12 cellular contexts compared by ENCODE assay signal in the genomic region with DNA sequence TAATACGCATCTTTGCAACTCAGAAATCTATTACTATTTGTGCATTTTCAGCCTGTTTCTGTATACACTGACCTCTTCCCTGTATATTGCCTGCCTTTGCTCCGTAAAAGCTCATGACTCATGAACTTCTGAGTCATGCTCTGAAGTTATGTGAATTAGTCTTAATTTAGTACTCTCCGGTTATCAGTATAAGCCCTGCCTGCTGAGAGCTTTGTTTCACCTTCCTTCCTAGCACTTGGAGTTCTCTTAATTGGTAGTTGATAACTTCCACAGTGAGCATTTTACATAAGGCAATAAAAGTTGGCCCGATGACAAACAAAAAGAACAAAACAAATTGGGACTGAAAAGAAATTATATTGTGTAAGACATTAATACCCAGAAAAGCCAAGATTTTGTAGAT.
DNase-seq lines count a peak whose midpoint lies in the region; ATAC-seq and TF ChIP-seq lines count a peak whose summit lies in the region.
"Had no signal": no experiment of that assay in that cellular context is flagged by ENCODE, and none has a peak within 500 bp of the region (broad histone marks: within the 10 kb centered on the region; RNA-seq: fewer than 3 reads in every experiment).

No MANE protein-coding gene starts in this region.

- intact Hi-C loops in activated naive CD4-positive, alpha-beta T cell treated with anti-CD3 and anti-CD28 coated beads for 36 hours (cut with micrococcal nuclease): no loop called here

- H3K4me1 Mint-ChIP-seq in activated naive CD4-positive, alpha-beta T cell treated with anti-CD3 and anti-CD28 coated beads for 36 hours (ENCODE audit: low read depth): no peaks in the 10 kb centered on the region
- H3K4me1 Mint-ChIP-seq: naive thymus-derived CD8-positive, alpha-beta T cell had no signal

- H3K27ac Mint-ChIP-seq in activated naive CD4-positive, alpha-beta T cell treated with anti-CD3 and anti-CD28 coated beads for 36 hours: no peak overlapping the region
- H3K27ac Mint-ChIP-seq: naive thymus-derived CD8-positive, alpha-beta T cell had no signal

- DNase-seq in HFF-Myc (ENCODE audit: extremely low read depth, low read depth) (peak; percentile 63), foreskin keratinocyte (peak; percentile 35 to 66), stromal cell of bone marrow (ENCODE audit: low read depth) (peak; percentile 75)
- DNase-seq in activated naive CD4-positive, alpha-beta T cell treated with anti-CD3 and anti-CD28 coated beads for 36 hours: no peak
- no peak for DNase-seq in activated CD8-positive, alpha-beta memory T cell treated with anti-CD3 and anti-CD28 coated beads, Interleukin-2, amount 50 U/mL, for 4 hours
- DNase-seq in activated CD4-positive, alpha-beta T cell treated with anti-CD3 and anti-CD28 coated beads, Interleukin-2, amount 50 U/mL, for 1 hour: no peak
- DNase-seq: activated CD4-positive, CD25-positive, alpha-beta regulatory T cell; dorsolateral prefrontal cortex; naive thymus-derived CD8-positive, alpha-beta T cell; NCI-H1436 treated with DMSO at 0.1 percent for 48 hours had no signal

- H3K27me3 Mint-ChIP-seq in activated naive CD4-positive, alpha-beta T cell treated with anti-CD3 and anti-CD28 coated beads for 36 hours (ENCODE audit: low read depth): no peaks in the 10 kb centered on the region
- H3K27me3 Mint-ChIP-seq: naive thymus-derived CD8-positive, alpha-beta T cell had no signal

- ATAC-seq in SK-N-SH treated with all-trans-retinoic acid at 6 μM for 48 hours: peak; percentile 83
- ATAC-seq in foreskin keratinocyte: peak; percentile 99
- no peak for ATAC-seq in HG02588 (IDR thresholded peaks at IDR 0.05; ENCODE audit: unreplicated experiment)
- ATAC-seq: naive thymus-derived CD8-positive, alpha-beta T cell had no signal

- CTCF ChIA-PET in activated naive CD4-positive, alpha-beta T cell treated with anti-CD3 and anti-CD28 coated beads for 36 hours (lab: Charles Lee): no interaction called here

- H3K4me3 ChIP-seq in HFF-Myc (replicated peaks; ENCODE audit: low read depth, low read length): no peak overlapping the region
- H3K4me3 ChIP-seq: dorsolateral prefrontal cortex had no signal

- TF ChIP-seq CTCF in HFF-Myc (IDR thresholded peaks at IDR 0.05; ENCODE audit: low read depth, low read length, missing control alignments): no peak
- TF ChIP-seq CTCF in foreskin keratinocyte (conservative IDR thresholded peaks at IDR 0.05): no peak

- H3K36me3 Mint-ChIP-seq in activated naive CD4-positive, alpha-beta T cell treated with anti-CD3 and anti-CD28 coated beads for 36 hours (ENCODE audit: low read depth): no peaks in the 10 kb centered on the region
- H3K36me3 Mint-ChIP-seq: naive thymus-derived CD8-positive, alpha-beta T cell had no signal

- no peaks in the 10 kb centered on the region for H3K27me3 ChIP-seq in foreskin keratinocyte
- H3K27me3 ChIP-seq: dorsolateral prefrontal cortex had no signal

- H3K4me1 ChIP-seq in foreskin keratinocyte: peaks cover 7% of the 10 kb centered on the region

- no peak overlapping the region for H3K27ac ChIP-seq in foreskin keratinocyte
- H3K27ac ChIP-seq: dorsolateral prefrontal cortex had no signal

- H3K4me3 Mint-ChIP-seq in activated naive CD4-positive, alpha-beta T cell treated with anti-CD3 and anti-CD28 coated beads for 36 hours: no peak overlapping the region
- H3K4me3 Mint-ChIP-seq: naive thymus-derived CD8-positive, alpha-beta T cell had no signal

- no peaks in the 10 kb centered on the region for H3K9me3 Mint-ChIP-seq in activated naive CD4-positive, alpha-beta T cell treated with anti-CD3 and anti-CD28 coated beads for 36 hours

TF ChIP-seq in SK-N-SH treated with all-trans-retinoic acid at 6 μM for 48 hours, 23 proteins besides CTCF, POLR2A, EP300 and RAD21:
- TF ChIP-seq ZFP3 (CRISPR knock-in tag; IDR thresholded peaks at IDR 0.05) (no peak), ARNTL (CRISPR knock-in tag; IDR thresholded peaks at IDR 0.05; ENCODE audit: borderline replicate concordance, low read depth) (no peak)

Comparison
In these comparisons a context has a peak if more than half of its experiments do, and no peak if none do; other contexts are left out.
1. DNase-seq: peak in HFF-Myc (single experiment), foreskin keratinocyte (2 of 2) and stromal cell of bone marrow (single experiment); none in activated naive CD4-positive, alpha-beta T cell treated with anti-CD3 and anti-CD28 coated beads for 36 hours (single experiment), activated CD8-positive, alpha-beta memory T cell treated with anti-CD3 and anti-CD28 coated beads, Interleukin-2, amount 50 U/mL, for 4 hours (single experiment) and activated CD4-positive, alpha-beta T cell treated with anti-CD3 and anti-CD28 coated beads, Interleukin-2, amount 50 U/mL, for 1 hour (single experiment).